In the genomic region with DNA sequence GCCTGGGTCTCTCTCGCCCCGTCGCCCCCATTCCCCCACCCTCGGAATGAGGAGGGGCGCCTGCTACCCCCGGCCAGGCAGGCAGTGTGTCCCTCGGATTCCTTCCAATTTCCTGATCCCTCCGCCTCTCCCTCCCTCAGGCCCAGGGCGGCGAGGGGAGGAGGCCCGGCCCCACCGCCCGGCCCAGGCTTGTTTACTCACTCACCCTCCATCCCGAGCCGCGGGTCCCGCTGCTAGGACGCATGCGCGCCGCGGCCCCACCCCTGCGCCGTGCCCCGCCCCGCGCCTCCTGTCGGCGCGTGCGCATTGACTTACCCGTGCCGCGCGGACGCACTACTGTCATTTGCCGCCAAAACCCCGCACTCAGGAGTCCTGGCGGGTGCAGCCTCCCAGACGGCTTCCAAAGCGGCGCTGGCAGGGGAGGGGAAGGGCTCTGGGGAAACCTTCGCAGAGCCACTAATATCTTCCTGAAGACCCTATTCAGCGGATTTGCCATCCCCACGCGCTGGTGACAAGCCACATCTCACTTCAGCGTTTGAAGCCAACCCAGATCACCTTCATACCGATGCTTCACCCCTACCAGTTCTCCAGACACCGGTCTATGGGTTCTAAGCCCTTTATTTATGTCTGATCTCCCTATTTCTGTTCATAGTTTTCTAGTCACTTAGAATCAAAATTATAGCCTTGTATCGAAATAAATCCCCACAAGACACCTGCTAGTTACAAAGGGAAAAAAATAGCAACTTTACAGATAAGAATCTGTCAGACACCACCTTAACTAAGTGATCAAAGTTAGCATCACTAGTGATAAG, we compare ENCODE assay signal across 1 cellular context.
A peak's percentile ranks its signal among the peaks of the same experiment; 100 is the strongest.
TF ChIP-seq lines count a peak whose summit lies in the region.

Gene EZH1 (minus strand): TSS at position 235 of the 812 bp plus-strand sequence. CDS start 16,099 bp downstream, outside the sequence.

TF ChIP-seq in HepG2, 621 proteins besides CTCF, POLR2A, EP300 and RAD21 (continued from another document and continues in another):
- TF ChIP-seq, protein P1, sequence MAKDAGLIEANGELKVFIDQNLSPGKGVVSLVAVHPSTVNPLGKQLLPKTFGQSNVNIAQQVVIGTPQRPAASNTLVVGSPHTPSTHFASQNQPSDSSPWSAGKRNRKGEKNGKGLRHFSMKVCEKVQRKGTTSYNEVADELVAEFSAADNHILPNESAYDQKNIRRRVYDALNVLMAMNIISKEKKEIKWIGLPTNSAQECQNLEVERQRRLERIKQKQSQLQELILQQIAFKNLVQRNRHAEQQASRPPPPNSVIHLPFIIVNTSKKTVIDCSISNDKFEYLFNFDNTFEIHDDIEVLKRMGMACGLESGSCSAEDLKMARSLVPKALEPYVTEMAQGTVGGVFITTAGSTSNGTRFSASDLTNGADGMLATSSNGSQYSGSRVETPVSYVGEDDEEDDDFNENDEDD (CRISPR knock-in tag; IDR thresholded peaks at IDR 0.05; ENCODE audit: borderline replicate concordance), result peak; percentile 100
- TF ChIP-seq STAT5B (CRISPR knock-in tag; IDR thresholded peaks at IDR 0.05) (peak; percentile 39), ZNF616 (CRISPR knock-in tag; IDR thresholded peaks at IDR 0.05; ENCODE audit: low read depth) (0 out of 2 replicates have a peak, but pooled peaks have one; percentile 62), ZKSCAN1 (IDR thresholded peaks at IDR 0.05; ENCODE audit: low read length) (no peak), ZNF776 (CRISPR knock-in tag; IDR thresholded peaks at IDR 0.05) (no peak; the same call in 1 of the 2 replicates), ZNF337 (CRISPR knock-in tag; IDR thresholded peaks at IDR 0.05; ENCODE audit: borderline replicate concordance, low read depth) (0 out of 2 replicates have a peak, but pooled peaks have one; percentile 32), KDM6A (CRISPR knock-in tag; IDR thresholded peaks at IDR 0.05; ENCODE audit: low read depth) (no peak), SMC3 (IDR thresholded peaks at IDR 0.05; ENCODE audit: low read length) (no peak), ATF7-NPFF (CRISPR knock-in tag; IDR thresholded peaks at IDR 0.05; ENCODE audit: low read depth) (peak; percentile 95), SRSF1 (optimal IDR thresholded peaks at IDR 0.05; ENCODE audit: low read depth, low read length) (peak; percentile 52), CENPT (CRISPR knock-in tag; IDR thresholded peaks at IDR 0.05; ENCODE audit: low read depth) (peak; percentile 81; the same call in 1 of the 2 replicates), MAFF (IDR thresholded peaks at IDR 0.05; ENCODE audit: low read depth, low read length) (no peak), ZNF510 (CRISPR knock-in tag; IDR thresholded peaks at IDR 0.05; ENCODE audit: low read depth) (peak; percentile 50; the same call in 1 of the 2 replicates), NFE2L1 (CRISPR knock-in tag; IDR thresholded peaks at IDR 0.05; ENCODE audit: borderline replicate concordance) (0 out of 2 replicates have a peak, but pooled peaks have one; percentile 50), PHF20 (CRISPR knock-in tag; IDR thresholded peaks at IDR 0.05) (peak; percentile 56), ZC3H4 (CRISPR knock-in tag; IDR thresholded peaks at IDR 0.05; ENCODE audit: borderline replicate concordance) (no peak; the same call in 1 of the 2 replicates), SP2 (CRISPR knock-in tag; IDR thresholded peaks at IDR 0.05) (peak; percentile 53; the same call in 1 of the 2 replicates), KDM5B (CRISPR knock-in tag; IDR thresholded peaks at IDR 0.05; ENCODE audit: borderline replicate concordance) (peak; percentile 86), ELF1 (CRISPR knock-in tag; IDR thresholded peaks at IDR 0.05) (peak; percentile 7; the same call in 1 of the 2 replicates), ZHX1 (CRISPR knock-in tag; IDR thresholded peaks at IDR 0.05; ENCODE audit: low read depth) (peak; percentile 62; the same call in 1 of the 2 replicates), ZNF235 (CRISPR knock-in tag; IDR thresholded peaks at IDR 0.05; ENCODE audit: borderline replicate concordance) (peak; percentile 81; the same call in 1 of the 2 replicates), GATA4 (IDR thresholded peaks at IDR 0.05; ENCODE audit: borderline replicate concordance, low read depth) (no peak), ZSCAN9 (CRISPR knock-in tag; IDR thresholded peaks at IDR 0.05; ENCODE audit: borderline replicate concordance) (peak; percentile 55), ZNF629 (CRISPR knock-in tag; conservative IDR thresholded peaks at IDR 0.05) (0 out of 2 replicates have a peak, but pooled peaks have one; percentile 8), ZNF362 (CRISPR knock-in tag; IDR thresholded peaks at IDR 0.05; ENCODE audit: borderline replicate concordance) (no peak; the same call in 1 of the 2 replicates), NFIC (IDR thresholded peaks at IDR 0.05; ENCODE audit: low read length) (no peak), ZNF253 (CRISPR knock-in tag; IDR thresholded peaks at IDR 0.05; ENCODE audit: borderline replicate concordance) (peak; percentile 71; the same call in 1 of the 2 replicates), ZNF550 (CRISPR knock-in tag; IDR thresholded peaks at IDR 0.05; ENCODE audit: borderline replicate concordance) (0 out of 2 replicates have a peak, but pooled peaks have one; percentile 96), MLLT10 (CRISPR knock-in tag; IDR thresholded peaks at IDR 0.05) (no peak), ONECUT2 (CRISPR knock-in tag; IDR thresholded peaks at IDR 0.05) (no peak), ZFP62 (CRISPR knock-in tag; IDR thresholded peaks at IDR 0.05) (no peak), RXRA (CRISPR knock-in tag; IDR thresholded peaks at IDR 0.05) (peak; percentile 60; the same call in 1 of the 2 replicates), ZNF382 (CRISPR knock-in tag; IDR thresholded peaks at IDR 0.05; ENCODE audit: borderline replicate concordance) (no peak), ZNF782 (CRISPR knock-in tag; IDR thresholded peaks at IDR 0.05; ENCODE audit: borderline replicate concordance) (peak; percentile 60), MAFK (conservative IDR thresholded peaks at IDR 0.05 in 1 of 2, IDR thresholded peaks at IDR 0.05 in 1 of 2; ENCODE audit: low read length in 2 of 2) (no peak)
- TF ChIP-seq, protein P2, sequence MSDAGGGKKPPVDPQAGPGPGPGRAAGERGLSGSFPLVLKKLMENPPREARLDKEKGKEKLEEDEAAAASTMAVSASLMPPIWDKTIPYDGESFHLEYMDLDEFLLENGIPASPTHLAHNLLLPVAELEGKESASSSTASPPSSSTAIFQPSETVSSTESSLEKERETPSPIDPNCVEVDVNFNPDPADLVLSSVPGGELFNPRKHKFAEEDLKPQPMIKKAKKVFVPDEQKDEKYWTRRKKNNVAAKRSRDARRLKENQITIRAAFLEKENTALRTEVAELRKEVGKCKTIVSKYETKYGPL (CRISPR knock-in tag; IDR thresholded peaks at IDR 0.05), result peak; percentile 78; the same call in 1 of the 2 replicates
- TF ChIP-seq, protein P3, sequence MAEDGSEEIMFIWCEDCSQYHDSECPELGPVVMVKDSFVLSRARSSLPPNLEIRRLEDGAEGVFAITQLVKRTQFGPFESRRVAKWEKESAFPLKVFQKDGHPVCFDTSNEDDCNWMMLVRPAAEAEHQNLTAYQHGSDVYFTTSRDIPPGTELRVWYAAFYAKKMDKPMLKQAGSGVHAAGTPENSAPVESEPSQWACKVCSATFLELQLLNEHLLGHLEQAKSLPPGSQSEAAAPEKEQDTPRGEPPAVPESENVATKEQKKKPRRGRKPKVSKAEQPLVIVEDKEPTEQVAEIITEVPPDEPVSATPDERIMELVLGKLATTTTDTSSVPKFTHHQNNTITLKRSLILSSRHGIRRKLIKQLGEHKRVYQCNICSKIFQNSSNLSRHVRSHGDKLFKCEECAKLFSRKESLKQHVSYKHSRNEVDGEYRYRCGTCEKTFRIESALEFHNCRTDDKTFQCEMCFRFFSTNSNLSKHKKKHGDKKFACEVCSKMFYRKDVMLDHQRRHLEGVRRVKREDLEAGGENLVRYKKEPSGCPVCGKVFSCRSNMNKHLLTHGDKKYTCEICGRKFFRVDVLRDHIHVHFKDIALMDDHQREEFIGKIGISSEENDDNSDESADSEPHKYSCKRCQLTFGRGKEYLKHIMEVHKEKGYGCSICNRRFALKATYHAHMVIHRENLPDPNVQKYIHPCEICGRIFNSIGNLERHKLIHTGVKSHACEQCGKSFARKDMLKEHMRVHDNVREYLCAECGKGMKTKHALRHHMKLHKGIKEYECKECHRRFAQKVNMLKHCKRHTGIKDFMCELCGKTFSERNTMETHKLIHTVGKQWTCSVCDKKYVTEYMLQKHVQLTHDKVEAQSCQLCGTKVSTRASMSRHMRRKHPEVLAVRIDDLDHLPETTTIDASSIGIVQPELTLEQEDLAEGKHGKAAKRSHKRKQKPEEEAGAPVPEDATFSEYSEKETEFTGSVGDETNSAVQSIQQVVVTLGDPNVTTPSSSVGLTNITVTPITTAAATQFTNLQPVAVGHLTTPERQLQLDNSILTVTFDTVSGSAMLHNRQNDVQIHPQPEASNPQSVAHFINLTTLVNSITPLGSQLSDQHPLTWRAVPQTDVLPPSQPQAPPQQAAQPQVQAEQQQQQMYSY (CRISPR knock-in tag; IDR thresholded peaks at IDR 0.05), result no peak
- TF ChIP-seq, protein P4, sequence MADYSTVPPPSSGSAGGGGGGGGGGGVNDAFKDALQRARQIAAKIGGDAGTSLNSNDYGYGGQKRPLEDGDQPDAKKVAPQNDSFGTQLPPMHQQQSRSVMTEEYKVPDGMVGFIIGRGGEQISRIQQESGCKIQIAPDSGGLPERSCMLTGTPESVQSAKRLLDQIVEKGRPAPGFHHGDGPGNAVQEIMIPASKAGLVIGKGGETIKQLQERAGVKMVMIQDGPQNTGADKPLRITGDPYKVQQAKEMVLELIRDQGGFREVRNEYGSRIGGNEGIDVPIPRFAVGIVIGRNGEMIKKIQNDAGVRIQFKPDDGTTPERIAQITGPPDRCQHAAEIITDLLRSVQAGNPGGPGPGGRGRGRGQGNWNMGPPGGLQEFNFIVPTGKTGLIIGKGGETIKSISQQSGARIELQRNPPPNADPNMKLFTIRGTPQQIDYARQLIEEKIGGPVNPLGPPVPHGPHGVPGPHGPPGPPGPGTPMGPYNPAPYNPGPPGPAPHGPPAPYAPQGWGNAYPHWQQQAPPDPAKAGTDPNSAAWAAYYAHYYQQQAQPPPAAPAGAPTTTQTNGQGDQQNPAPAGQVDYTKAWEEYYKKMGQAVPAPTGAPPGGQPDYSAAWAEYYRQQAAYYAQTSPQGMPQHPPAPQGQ (CRISPR knock-in tag; IDR thresholded peaks at IDR 0.05; ENCODE audit: borderline replicate concordance), result no peak
- TF ChIP-seq, protein P5, sequence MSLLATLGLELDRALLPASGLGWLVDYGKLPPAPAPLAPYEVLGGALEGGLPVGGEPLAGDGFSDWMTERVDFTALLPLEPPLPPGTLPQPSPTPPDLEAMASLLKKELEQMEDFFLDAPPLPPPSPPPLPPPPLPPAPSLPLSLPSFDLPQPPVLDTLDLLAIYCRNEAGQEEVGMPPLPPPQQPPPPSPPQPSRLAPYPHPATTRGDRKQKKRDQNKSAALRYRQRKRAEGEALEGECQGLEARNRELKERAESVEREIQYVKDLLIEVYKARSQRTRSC (CRISPR knock-in tag; IDR thresholded peaks at IDR 0.05; ENCODE audit: low read depth), result peak; percentile 86; the same call in 1 of the 2 replicates
- TF ChIP-seq, protein P6, sequence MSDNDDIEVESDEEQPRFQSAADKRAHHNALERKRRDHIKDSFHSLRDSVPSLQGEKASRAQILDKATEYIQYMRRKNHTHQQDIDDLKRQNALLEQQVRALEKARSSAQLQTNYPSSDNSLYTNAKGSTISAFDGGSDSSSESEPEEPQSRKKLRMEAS (IDR thresholded peaks at IDR 0.05), result peak; percentile 100
- TF ChIP-seq, protein P7, sequence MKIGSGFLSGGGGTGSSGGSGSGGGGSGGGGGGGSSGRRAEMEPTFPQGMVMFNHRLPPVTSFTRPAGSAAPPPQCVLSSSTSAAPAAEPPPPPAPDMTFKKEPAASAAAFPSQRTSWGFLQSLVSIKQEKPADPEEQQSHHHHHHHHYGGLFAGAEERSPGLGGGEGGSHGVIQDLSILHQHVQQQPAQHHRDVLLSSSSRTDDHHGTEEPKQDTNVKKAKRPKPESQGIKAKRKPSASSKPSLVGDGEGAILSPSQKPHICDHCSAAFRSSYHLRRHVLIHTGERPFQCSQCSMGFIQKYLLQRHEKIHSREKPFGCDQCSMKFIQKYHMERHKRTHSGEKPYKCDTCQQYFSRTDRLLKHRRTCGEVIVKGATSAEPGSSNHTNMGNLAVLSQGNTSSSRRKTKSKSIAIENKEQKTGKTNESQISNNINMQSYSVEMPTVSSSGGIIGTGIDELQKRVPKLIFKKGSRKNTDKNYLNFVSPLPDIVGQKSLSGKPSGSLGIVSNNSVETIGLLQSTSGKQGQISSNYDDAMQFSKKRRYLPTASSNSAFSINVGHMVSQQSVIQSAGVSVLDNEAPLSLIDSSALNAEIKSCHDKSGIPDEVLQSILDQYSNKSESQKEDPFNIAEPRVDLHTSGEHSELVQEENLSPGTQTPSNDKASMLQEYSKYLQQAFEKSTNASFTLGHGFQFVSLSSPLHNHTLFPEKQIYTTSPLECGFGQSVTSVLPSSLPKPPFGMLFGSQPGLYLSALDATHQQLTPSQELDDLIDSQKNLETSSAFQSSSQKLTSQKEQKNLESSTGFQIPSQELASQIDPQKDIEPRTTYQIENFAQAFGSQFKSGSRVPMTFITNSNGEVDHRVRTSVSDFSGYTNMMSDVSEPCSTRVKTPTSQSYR (CRISPR knock-in tag; IDR thresholded peaks at IDR 0.05; ENCODE audit: borderline replicate concordance), result no peak; the same call in 1 of the 2 replicates
